ENCODE assay signal across 26 cellular contexts in genomic region chr12:32183646-32184045, GRCh38.
DNase-seq lines count a peak whose midpoint lies in the region; ATAC-seq and TF ChIP-seq lines count a peak whose summit lies in the region.
"Had no signal": no experiment of that assay in that cellular context is flagged by ENCODE, and none has a peak within 500 bp of the region (broad histone marks: within the 10 kb centered on the region; RNA-seq: fewer than 3 reads in every experiment).

No MANE protein-coding gene starts in this region.

- H3K4me1 ChIP-seq in PC-3 (ENCODE audit: insufficient read depth, low read length): peaks cover 41% of the 10 kb centered on the region
- H3K4me1 ChIP-seq: ascending aorta, BLaER1, lower lobe of right lung, tibial nerve had no signal

- H3K27me3 ChIP-seq in PC-3 (ENCODE audit: low read length): no peaks in the 10 kb centered on the region
- H3K27me3 ChIP-seq: ascending aorta, BLaER1, tibial nerve had no signal

- intact Hi-C loops in PC-3 (cut with micrococcal nuclease): loop anchor here (10.0 kb wide), 2 partner anchors 51 to 121 kb away; no protein-coding TSS in a partner anchor
- intact Hi-C loops in left colon (cut with DNase I, micrococcal nuclease): no loop called here

- H3K9me2 ChIP-seq in PC-3 (replicated peaks; ENCODE audit: low read length): no peaks in the 10 kb centered on the region

- H4K20me1 ChIP-seq in PC-3 (ENCODE audit: low read length): no peaks in the 10 kb centered on the region
- H4K20me1 ChIP-seq: BLaER1 had no signal

- TF ChIP-seq CTCF in PC-3 (conservative IDR thresholded peaks at IDR 0.05; ENCODE audit: low read depth, low read length) (no peak), fibroblast of villous mesenchyme (IDR thresholded peaks at IDR 0.05; ENCODE audit: insufficient read depth, low read depth, low read length) (no peak)

- H2AFZ ChIP-seq in PC-3 (ENCODE audit: low read length): no peak overlapping the region
- H2AFZ ChIP-seq: parathyroid adenoma had no signal

- ATAC-seq in PC-3: no peak
- no peak for ATAC-seq in left colon
- no peak for ATAC-seq in GM19397 (IDR thresholded peaks at IDR 0.05; ENCODE audit: unreplicated experiment)
- ATAC-seq: activated CD8-positive, alpha-beta T cell treated with anti-CD3 and anti-CD28 coated beads for 36 hours; effector memory CD8-positive, alpha-beta T cell; lower lobe of right lung; stimulated activated naive CD8-positive, alpha-beta T cell treated with anti-CD3 and anti-CD28 coated beads, Interleukin-15, Interleukin-2, amounts not matched to agents 100 U/mL and 50 U/mL, for 24 hours; T-helper 17 cell had no signal

- CTCF ChIA-PET in PC-3 (lab: Charles Lee): no interaction called here

- BruUV-seq in PC-3 (replicated peaks; lab: Mats Ljungman, UMichigan): no TSS peak

- H3K36me3 ChIP-seq in PC-3 (ENCODE audit: low read depth, low read length): no peaks in the 10 kb centered on the region
- H3K36me3 ChIP-seq: lower lobe of right lung had no signal

- H3K4me3 ChIP-seq in PC-3 (ENCODE audit: low read length): no peak overlapping the region
- no peak overlapping the region for H3K4me3 ChIP-seq in fibroblast of villous mesenchyme (ENCODE audit: low read depth, low read length)
- H3K4me3 ChIP-seq: ascending aorta, BLaER1, lower lobe of right lung, tibial nerve had no signal

- H3K9me3 ChIP-seq in PC-3 (ENCODE audit: low read length): no peaks in the 10 kb centered on the region
- H3K9me3 ChIP-seq: ascending aorta, BLaER1, lower lobe of right lung, tibial nerve had no signal

- DNase-seq in NCI-H146 (lab: John Stamatoyannopoulos, UW): peak; percentile 15
- no peak for DNase-seq in NCI-H146 treated with DMSO at 0.1 percent for 48 hours (lab: John Stamatoyannopoulos, UW; ENCODE audit: unreplicated experiment)
- DNase-seq in PC-3: peak; percentile 60
- peak; percentile 27 for DNase-seq in fibroblast of villous mesenchyme (ENCODE audit: low read depth)
- no peak for DNase-seq in left colon
- DNase-seq in AG20443 (ENCODE audit: low spot score): no peak
- no peak for DNase-seq in NCI-H2107 (lab: John Stamatoyannopoulos, UW)
- DNase-seq: activated B cell treated with CpG ODN at 0.5 μM for 24 hours; activated CD8-positive, alpha-beta T cell treated with anti-CD3 and anti-CD28 coated beads for 36 hours; activated naive CD4-positive, alpha-beta T cell treated with anti-CD3 and anti-CD28 coated beads, Interleukin-2, amount 10 ng/mL, durations not matched to agents 7 days and 5 days; activated T-cell treated with anti-CD3 and anti-CD28 coated beads, Interleukin-2, amount 50 U/mL, for 1 hour; effector memory CD8-positive, alpha-beta T cell; head of caudate nucleus; lower lobe of right lung; naive B cell; NCI-H1048; NCI-H526 treated with DMSO at 0.1 percent for 48 hours; stimulated activated CD4-positive, alpha-beta T cell treated with anti-CD3 and anti-CD28 coated beads, Interleukin-1b, Interleukin-23, amount 100 ng/mL, for 48 hours; stimulated activated naive CD8-positive, alpha-beta T cell treated with anti-CD3 and anti-CD28 coated beads, Interleukin-15, Interleukin-2, amounts not matched to agents 100 U/mL and 50 U/mL, for 24 hours; T-helper 17 cell had no signal

- no peaks in the 10 kb centered on the region for H3K79me2 ChIP-seq in PC-3 (ENCODE audit: low read length)

- H3K9ac ChIP-seq in PC-3 (ENCODE audit: low read length): no peak overlapping the region
- H3K9ac ChIP-seq: BLaER1, parathyroid adenoma had no signal

- H3K27ac ChIP-seq in PC-3 (ENCODE audit: low read length): 0 out of 2 replicates have a peak overlapping the region, but pooled peaks have one; percentile 34
- H3K27ac ChIP-seq: 22Rv1, ascending aorta, BLaER1, lower lobe of right lung, parathyroid adenoma, tibial nerve had no signal

- POLR2A ChIA-PET in PC-3 (lab: Charles Lee; ENCODE audit: unreplicated experiment): no interaction called here

- no peaks in the 10 kb centered on the region for H3F3A ChIP-seq in PC-3 (ENCODE audit: low read length, unreplicated experiment)

- H3K4me2 ChIP-seq in PC-3 (ENCODE audit: low read length): no peak overlapping the region
- H3K4me2 ChIP-seq: BLaER1 had no signal

Comparison
In these comparisons a context has a peak if more than half of its experiments do, and no peak if none do; other contexts are left out.
1. DNase-seq: peak in NCI-H146 (single experiment), PC-3 (single experiment) and fibroblast of villous mesenchyme (single experiment); none in NCI-H146 treated with DMSO at 0.1 percent for 48 hours (single experiment), left colon (0 of 2), AG20443 (single experiment) and NCI-H2107 (single experiment).